8 cellular contexts compared by ENCODE assay signal in genomic region chr3:57100046-57100695, GRCh38. TPM values are rescaled to one million over a fixed set of nuclear protein-coding genes. Genes with fewer than 3 reads are reported as not detected.
A peak's percentile ranks its signal among the peaks of the same experiment; 100 is the strongest.
DNase-seq lines count a peak whose midpoint lies in the region; ATAC-seq lines count a peak whose summit lies in the region.

No MANE protein-coding gene starts in this region.

- DNase-seq in DMS53 treated with DMSO at 0.1 percent for 48 hours (lab: John Stamatoyannopoulos, UW; ENCODE audit: unreplicated experiment) = peak; percentile 18
- peak; percentile 15 for DNase-seq in NCI-H526 treated with DMSO at 0.1 percent for 48 hours (lab: John Stamatoyannopoulos, UW)
- peak; percentile 45 for DNase-seq in activated CD4-positive, alpha-beta T cell treated with anti-CD3 and anti-CD28 coated beads, Interleukin-2, amount 50 U/mL, for 1 hour
- peak; percentile 56 to 77 for DNase-seq in dermis microvascular lymphatic vessel endothelial cell (ENCODE audit: low read depth in 2 of 2)
- peak; percentile 78 to 87 for DNase-seq in lung microvascular endothelial cell (ENCODE audit: low read depth in 2 of 2)
- peak; percentile 35 for DNase-seq in stimulated activated CD8-positive, alpha-beta memory T cell treated with anti-CD3 and anti-CD28 coated beads, Interleukin-4, amount 100 ng/mL, for 24 hours (ENCODE audit: low read depth)

- ATAC-seq in HG02884 (IDR thresholded peaks at IDR 0.05; ENCODE audit: unreplicated experiment) (peak; percentile 45), GM18873 (IDR thresholded peaks at IDR 0.05; ENCODE audit: low FRiP score, unreplicated experiment) (no peak)

RNA-seq across cellular contexts. Expression of gene SPATA12, which starts 39.7 kb away (rescaled TPM):
- total RNA-seq in dermis microvascular lymphatic vessel endothelial cell (0.25 and 0.39 TPM in 2 replicates), lung microvascular endothelial cell (0.44 TPM in 1 of 2 replicates, not detected in the other)

Comparison
In these comparisons a context has a peak if more than half of its experiments do, and no peak if none do; other contexts are left out.
1. DNase-seq: peak in every context shown above with its lines; median percentile 82 in lung microvascular endothelial cell; 66 in dermis microvascular lymphatic vessel endothelial cell; 45 in activated CD4-positive, alpha-beta T cell treated with anti-CD3 and anti-CD28 coated beads, Interleukin-2, amount 50 U/mL, for 1 hour; 35 in stimulated activated CD8-positive, alpha-beta memory T cell treated with anti-CD3 and anti-CD28 coated beads, Interleukin-4, amount 100 ng/mL, for 24 hours; 18 in DMS53 treated with DMSO at 0.1 percent for 48 hours; 15 in NCI-H526 treated with DMSO at 0.1 percent for 48 hours.